Comparison of ENCODE assay signal across 1 cellular context in genomic region chr16:65392831-65393565, GRCh38.
TF ChIP-seq lines count a peak whose summit lies in the region.

No MANE protein-coding gene starts in this region.

TF ChIP-seq in GM23338, 12 proteins besides CTCF, POLR2A, EP300 and RAD21 (continued from another document):
- TF ChIP-seq ZNF462 (CRISPR knock-in tag; IDR thresholded peaks at IDR 0.05) (no peak), NANOG (IDR thresholded peaks at IDR 0.05; ENCODE audit: borderline replicate concordance) (no peak), ZNF331 (CRISPR knock-in tag; IDR thresholded peaks at IDR 0.05; ENCODE audit: low read depth) (no peak), CREB1 (CRISPR knock-in tag; IDR thresholded peaks at IDR 0.05; ENCODE audit: low read depth) (no peak), POLR2AphosphoS5 (IDR thresholded peaks at IDR 0.05; ENCODE audit: low read depth) (no peak), ZNF114 (CRISPR knock-in tag; IDR thresholded peaks at IDR 0.05) (no peak), JUNB (IDR thresholded peaks at IDR 0.05; ENCODE audit: unreplicated experiment) (no peak)
